ENCODE assay signal across 1 cellular context in genomic region chr12:112792306-112792705, GRCh38.
TF ChIP-seq lines count a peak whose summit lies in the region.

No MANE protein-coding gene starts in this region.

TF ChIP-seq in A549, 52 proteins besides CTCF, POLR2A, EP300 and RAD21:
- no peak for TF ChIP-seq JUNB (IDR thresholded peaks at IDR 0.05)
- no peak for TF ChIP-seq RFX5 (IDR thresholded peaks at IDR 0.05)
- TF ChIP-seq RNF2 (IDR thresholded peaks at IDR 0.05; ENCODE audit: borderline replicate concordance, low read depth), result no peak
- no peak for TF ChIP-seq KDM1A (IDR thresholded peaks at IDR 0.05; ENCODE audit: low read depth)
- no peak for TF ChIP-seq BCL3 (IDR thresholded peaks at IDR 0.05)
- no peak for TF ChIP-seq TFCP2L1 (CRISPR knock-in tag; IDR thresholded peaks at IDR 0.05)
